ENCODE assay signal across 38 cellular contexts in the genomic region with DNA sequence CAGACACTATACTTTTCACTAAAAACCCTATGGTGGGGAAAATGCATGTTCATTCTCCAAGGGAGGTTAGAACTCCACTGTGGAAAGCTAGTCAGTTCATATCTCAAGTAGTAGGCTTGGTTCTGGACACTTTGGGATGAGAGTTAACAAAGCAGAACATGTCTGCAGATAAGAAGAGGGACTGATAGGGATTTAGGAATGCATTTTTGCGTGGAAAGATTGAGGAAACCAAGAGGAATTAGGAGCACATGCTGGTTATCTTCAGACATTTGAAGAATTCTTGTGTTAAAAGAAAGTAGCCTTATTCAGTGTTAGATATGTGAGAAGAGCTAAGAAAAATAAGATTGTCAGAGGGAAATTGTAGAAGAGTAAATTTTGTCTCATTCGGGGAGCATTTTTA. TPM values are rescaled to one million over a fixed set of nuclear protein-coding genes. Genes with fewer than 3 reads are reported as not detected.
"Had no signal": no experiment of that assay in that cellular context is flagged by ENCODE, and none has a peak within 500 bp of the region (broad histone marks: within the 10 kb centered on the region; RNA-seq: fewer than 3 reads in every experiment).

No MANE protein-coding gene starts in this region.

- H3K9me3 ChIP-seq: MG63 had no signal

- DNase-seq: Karpas-422, Kasumi-1, MG63, MM.1S, MV-4-11, NCI-H1048, NCI-H1092, NCI-H1092 treated with DMSO at 0.1 percent for 48 hours, NCI-H1105, NCI-H1105 treated with DMSO at 0.1 percent for 48 hours, NCI-H1417, NCI-H1417 treated with DMSO at 0.1 percent for 48 hours, NCI-H1436, NCI-H1436 treated with DMSO at 0.1 percent for 48 hours, NCI-H146, NCI-H1694, NCI-H1694 treated with DMSO at 0.1 percent for 48 hours, NCI-H187, NCI-H187 treated with DMSO at 0.1 percent for 48 hours, NCI-H1930, NCI-H2029, NCI-H2029 treated with DMSO at 0.1 percent for 48 hours, NCI-H2081, NCI-H2081 treated with DMSO at 0.1 percent for 48 hours, NCI-H2107, NCI-H2171, NCI-H2171 treated with DMSO at 0.1 percent for 48 hours, NCI-H2227 treated with DMSO at 0.1 percent for 48 hours, NCI-H226, NCI-H345, NCI-H446, NCI-H446 treated with DMSO at 0.1 percent for 48 hours, NCI-H510A, NCI-H510A treated with DMSO at 0.1 percent for 48 hours had no signal

- H3K4me3 ChIP-seq: MG63 had no signal

- H3K36me3 ChIP-seq: MG63 had no signal

RNA-seq across cellular contexts. Expression of a gene that starts 1.2 kb away (rescaled TPM):
- total RNA-seq: LHCN-M2, M059J, MCF 10A, NCI-H460 had no signal
